ENCODE assay signal across 12 cellular contexts in genomic region chr6:31578461-31579118, GRCh38. TPM values are rescaled to one million over a fixed set of nuclear protein-coding genes. Genes with fewer than 3 reads are reported as not detected.
DNase-seq lines count a peak whose midpoint lies in the region; ATAC-seq and TF ChIP-seq lines count a peak whose summit lies in the region.
"Had no signal": no experiment of that assay in that cellular context is flagged by ENCODE, and none has a peak within 500 bp of the region (broad histone marks: within the 10 kb centered on the region; RNA-seq: fewer than 3 reads in every experiment).

No MANE protein-coding gene starts in this region.

- no peak overlapping the region for H2BK12ac ChIP-seq in mesenchymal stem cell (ENCODE audit: low read length in 2 of 2)

- 85% methylated on average over 9 of the region's 9 CpGs for WGBS in mesenchymal stem cell

- H3K4me1 Mint-ChIP-seq in activated T-helper 17 cell treated with anti-CD3 and anti-CD28 coated beads, Interleukin-2, amount 50 U/mL, for 72 hours = peaks cover 24% of the 10 kb centered on the region

- H3K79me1 ChIP-seq in mesenchymal stem cell (replicated peaks; ENCODE audit: low read length, poor library complexity, severe bottlenecking) = peaks cover 10% of the 10 kb centered on the region

- H3K14ac ChIP-seq in mesenchymal stem cell (ENCODE audit: low read length in 2 of 2) = no peak overlapping the region

- no peak overlapping the region for H3K4me2 ChIP-seq in mesenchymal stem cell (ENCODE audit: low read length, poor library complexity, severe bottlenecking)

- H3K36me3 Mint-ChIP-seq in activated T-helper 17 cell treated with anti-CD3 and anti-CD28 coated beads, Interleukin-2, amount 50 U/mL, for 72 hours (ENCODE audit: low read depth) = peaks cover 95% of the 10 kb centered on the region

- H4K91ac ChIP-seq in mesenchymal stem cell (ENCODE audit: low read length) = no peak overlapping the region

- H3K9me3 ChIP-seq in mesenchymal stem cell (ENCODE audit: control insufficient read depth, low read length) = no peaks in the 10 kb centered on the region
- H3K9me3 ChIP-seq: gastroesophageal sphincter had no signal

- ATAC-seq in activated T-helper 17 cell treated with anti-CD3 and anti-CD28 coated beads, Interleukin-2, amount 50 U/mL, for 72 hours (replicated peaks) = no peak
- ATAC-seq in HG02610 (IDR thresholded peaks at IDR 0.05; ENCODE audit: unreplicated experiment) = no peak
- ATAC-seq: gastroesophageal sphincter had no signal

- H3K4me1 ChIP-seq in mesenchymal stem cell (ENCODE audit: control insufficient read depth, insufficient read depth, low read depth, low read length) = peaks cover 22% of the 10 kb centered on the region

- intact Hi-C loops in posterior vena cava (cut with DNase I) = no loop called here

- peaks cover 5% of the 10 kb centered on the region for H3K9me3 Mint-ChIP-seq in activated T-helper 17 cell treated with anti-CD3 and anti-CD28 coated beads, Interleukin-2, amount 50 U/mL, for 72 hours

- no peak overlapping the region for H3K23ac ChIP-seq in mesenchymal stem cell (ENCODE audit: low read length in 2 of 2)

- no peak overlapping the region for H2BK15ac ChIP-seq in mesenchymal stem cell (ENCODE audit: low read depth, poor library complexity, severe bottlenecking)

- H2AK5ac ChIP-seq in mesenchymal stem cell (ENCODE audit: low read length, severe bottlenecking) = no peak overlapping the region

- H2AFZ ChIP-seq in mesenchymal stem cell (ENCODE audit: low read depth, low read length) = no peak overlapping the region

- H3K4me3 Mint-ChIP-seq in activated T-helper 17 cell treated with anti-CD3 and anti-CD28 coated beads, Interleukin-2, amount 50 U/mL, for 72 hours = peak overlapping the region; percentile 100

- H2BK120ac ChIP-seq in mesenchymal stem cell (ENCODE audit: low read depth, low read length) = no peak overlapping the region

- DNase-seq in Daoy (ENCODE audit: low read depth) (peak; percentile 79), HL-60 (ENCODE audit: low read depth in 1 of 2, low spot score in 1 of 2) (no peak), mesenchymal stem cell (peak; percentile 38), posterior vena cava (ENCODE audit: low spot score) (no peak), NCI-H2081 treated with DMSO at 0.1 percent for 48 hours (lab: John Stamatoyannopoulos, UW) (no peak)
- no peak for DNase-seq in activated CD4-positive, CD25-positive, alpha-beta regulatory T cell treated with anti-CD3 and anti-CD28 coated beads, Interleukin-2, amount 50 U/mL, for 72 hours
- DNase-seq: NCI-H1048 had no signal

- no peaks in the 10 kb centered on the region for H3K27me3 Mint-ChIP-seq in activated T-helper 17 cell treated with anti-CD3 and anti-CD28 coated beads, Interleukin-2, amount 50 U/mL, for 72 hours

- H4K8ac ChIP-seq in mesenchymal stem cell (ENCODE audit: low read length) = no peak overlapping the region

- no peak overlapping the region for H2BK5ac ChIP-seq in mesenchymal stem cell (ENCODE audit: low read depth, low read length, poor library complexity, severe bottlenecking)

- H3K18ac ChIP-seq in mesenchymal stem cell (ENCODE audit: low read depth in 1 of 2, low read length in 2 of 2) = no peak overlapping the region

- H3K9ac ChIP-seq in mesenchymal stem cell (ENCODE audit: low read length) = no peak overlapping the region

- H3K27ac ChIP-seq in HL-60 (replicated peaks) (no peak overlapping the region), mesenchymal stem cell (ENCODE audit: low read length, poor library complexity, severe bottlenecking) (no peak overlapping the region)
- H3K27ac ChIP-seq: cardiac muscle cell, gastroesophageal sphincter had no signal

- H3K4ac ChIP-seq in mesenchymal stem cell (ENCODE audit: low read depth in 1 of 2, low read length in 2 of 2) = no peak overlapping the region

- H3K36me3 ChIP-seq in mesenchymal stem cell (ENCODE audit: control insufficient read depth in 1 of 2, insufficient read depth in 2 of 2, low read depth in 1 of 2, low read length in 2 of 2) = no peaks in the 10 kb centered on the region
- H3K36me3 ChIP-seq: cardiac muscle cell, gastroesophageal sphincter had no signal

- no peak for TF ChIP-seq CTCF in HL-60 (IDR thresholded peaks at IDR 0.05; ENCODE audit: insufficient read depth, low read length)

- H3K27me3 ChIP-seq in HL-60 (ENCODE audit: insufficient read depth, poor library complexity, severe bottlenecking) (no peaks in the 10 kb centered on the region), mesenchymal stem cell (ENCODE audit: control insufficient read depth in 1 of 2, insufficient read depth in 1 of 2, low read length in 2 of 2) (peaks cover 0 to 5% of the 10 kb centered on the region in 2 experiments)
- H3K27me3 ChIP-seq: cardiac muscle cell, gastroesophageal sphincter had no signal

- H3K4me3 ChIP-seq in HL-60 (replicated peaks; ENCODE audit: insufficient read depth, low read length) = peak overlapping the region; percentile 79
- H3K4me3 ChIP-seq in mesenchymal stem cell (ENCODE audit: insufficient read depth in 1 of 2, low read depth in 1 of 2, low read length in 2 of 2) = no peak overlapping the region
- H3K4me3 ChIP-seq: cardiac muscle cell, gastroesophageal sphincter had no signal

- H3K27ac Mint-ChIP-seq in activated T-helper 17 cell treated with anti-CD3 and anti-CD28 coated beads, Interleukin-2, amount 50 U/mL, for 72 hours = peak overlapping the region; percentile 99

RNA-seq across cellular contexts. Expression of gene TNF, which starts 3.2 kb away (rescaled TPM):
- 1.4 and 4.0 TPM in 2 replicates for total RNA-seq in Daoy (2014; rRNA removed; shearing (Covaris generic))
- 100 to 1,000 TPM in 1 of 2 donors, 10 to 100 TPM in 1; 69.5 to 199 TPM for total RNA-seq in activated T-helper 17 cell treated with anti-CD3 and anti-CD28 coated beads, Interleukin-2, amount 50 U/mL, for 72 hours
- not detected for polyA plus RNA-seq in mesenchymal stem cell (2013, experiment 1 of 2)
- polyA plus RNA-seq in mesenchymal stem cell (2013, experiment 2 of 2) = 0.03 TPM
- under 1 TPM; 0.81 to 0.93 TPM for total RNA-seq in posterior vena cava
- total RNA-seq: cardiac muscle cell, myocyte had no signal
- polyA plus RNA-seq: cardiac muscle cell had no signal

RNA-seq across cellular contexts. Expression of gene LTB, which starts 3.6 kb away (rescaled TPM):
- 2.1 TPM in 1 of 2 replicates, not detected in the other for total RNA-seq in Daoy (2014; rRNA removed; shearing (Covaris generic))
- 100 to 1,000 TPM; 269 to 395 TPM for total RNA-seq in activated T-helper 17 cell treated with anti-CD3 and anti-CD28 coated beads, Interleukin-2, amount 50 U/mL, for 72 hours
- polyA plus RNA-seq in mesenchymal stem cell (2013, experiment 1 of 2) = 0.35 TPM
- 0.05 TPM for polyA plus RNA-seq in mesenchymal stem cell (2013, experiment 2 of 2)
- 1 to 10 TPM in 1 of 2 donors, under 1 TPM in 1; 0.90 to 1.6 TPM for total RNA-seq in posterior vena cava
- total RNA-seq: cardiac muscle cell had no signal

RNA-seq across cellular contexts. Expression of gene LTA, which starts 6.5 kb away (rescaled TPM):
- 0.11 TPM in 1 of 2 replicates, not detected in the other for total RNA-seq in Daoy (2014; rRNA removed; shearing (Covaris generic))
- 100 to 1,000 TPM; 163 to 567 TPM for total RNA-seq in activated T-helper 17 cell treated with anti-CD3 and anti-CD28 coated beads, Interleukin-2, amount 50 U/mL, for 72 hours
- 0.06 TPM for polyA plus RNA-seq in mesenchymal stem cell (2013, experiment 1 of 2)
- not detected for polyA plus RNA-seq in mesenchymal stem cell (2013, experiment 2 of 2)
- not detected for total RNA-seq in posterior vena cava
- total RNA-seq: cardiac muscle cell, gastroesophageal sphincter, myocyte had no signal
- polyA plus RNA-seq: cardiac muscle cell had no signal

RNA-seq across cellular contexts. Expression of gene LST1, which starts 7.5 kb away (rescaled TPM):
- total RNA-seq in Daoy (2014; rRNA removed; shearing (Covaris generic)) = 0.09 and 3.5 TPM in 2 replicates
- 10 to 100 TPM in 1 of 2 donors, 1 to 10 TPM in 1; 8.1 to 28.7 TPM for total RNA-seq in activated T-helper 17 cell treated with anti-CD3 and anti-CD28 coated beads, Interleukin-2, amount 50 U/mL, for 72 hours
- polyA plus RNA-seq in mesenchymal stem cell (2013, experiment 1 of 2) = 0.30 TPM
- polyA plus RNA-seq in mesenchymal stem cell (2013, experiment 2 of 2) = not detected
- 10 to 100 TPM in 1 of 2 donors, 1 to 10 TPM in 1; 9.2 to 24.8 TPM for total RNA-seq in posterior vena cava
- total RNA-seq: cardiac muscle cell, myocyte had no signal
- polyA plus RNA-seq: cardiac muscle cell had no signal

RNA-seq across cellular contexts. Expression of gene NCR3, which starts 14.2 kb away (rescaled TPM):
- not detected in 2 replicates for total RNA-seq in Daoy (2014; rRNA removed; shearing (Covaris generic))
- 10 to 100 TPM; 25.4 to 28.6 TPM for total RNA-seq in activated T-helper 17 cell treated with anti-CD3 and anti-CD28 coated beads, Interleukin-2, amount 50 U/mL, for 72 hours
- not detected for polyA plus RNA-seq in mesenchymal stem cell (2013, experiment 1 of 2)
- not detected for polyA plus RNA-seq in mesenchymal stem cell (2013, experiment 2 of 2)
- not detected for total RNA-seq in posterior vena cava
- total RNA-seq: cardiac muscle cell, gastroesophageal sphincter, myocyte had no signal
- polyA plus RNA-seq: cardiac muscle cell had no signal

Comparison
In these comparisons a context has a peak if more than half of its experiments do, and no peak if none do; other contexts are left out.
1. DNase-seq: peak in Daoy (single experiment) and mesenchymal stem cell (single experiment); none in HL-60 (0 of 2), posterior vena cava (single experiment), activated CD4-positive, CD25-positive, alpha-beta regulatory T cell treated with anti-CD3 and anti-CD28 coated beads, Interleukin-2, amount 50 U/mL, for 72 hours (single experiment) and NCI-H2081 treated with DMSO at 0.1 percent for 48 hours (single experiment).
2. RNA of gene TNF, which starts 3.2 kb away (total RNA-seq): 69.5 to 199 TPM in activated T-helper 17 cell treated with anti-CD3 and anti-CD28 coated beads, Interleukin-2, amount 50 U/mL, for 72 hours; 1.4 to 4.0 TPM in Daoy and 0.81 to 0.93 TPM in posterior vena cava; every median in the first group is over 10 times any median in the second.
3. RNA of gene LTB, which starts 3.6 kb away (total RNA-seq): 269 to 395 TPM in activated T-helper 17 cell treated with anti-CD3 and anti-CD28 coated beads, Interleukin-2, amount 50 U/mL, for 72 hours; 2.1 TPM in Daoy and 0.90 to 1.6 TPM in posterior vena cava; every median in the first group is over 10 times any median in the second.
4. RNA of gene LTA, which starts 6.5 kb away (total RNA-seq): 163 to 567 TPM in activated T-helper 17 cell treated with anti-CD3 and anti-CD28 coated beads, Interleukin-2, amount 50 U/mL, for 72 hours; 0.11 TPM in Daoy and not detected in posterior vena cava; every median in the first group is over 100 times any median in the second.